In genomic region chr2:167271941-167272340, GRCh38 we compare ENCODE assay signal across 1 cellular context.
TF ChIP-seq lines count a peak whose summit lies in the region.

No MANE protein-coding gene starts in this region.

TF ChIP-seq in GM23338, 12 proteins besides CTCF, POLR2A, EP300 and RAD21 (continued from another document):
- TF ChIP-seq, protein P1, sequence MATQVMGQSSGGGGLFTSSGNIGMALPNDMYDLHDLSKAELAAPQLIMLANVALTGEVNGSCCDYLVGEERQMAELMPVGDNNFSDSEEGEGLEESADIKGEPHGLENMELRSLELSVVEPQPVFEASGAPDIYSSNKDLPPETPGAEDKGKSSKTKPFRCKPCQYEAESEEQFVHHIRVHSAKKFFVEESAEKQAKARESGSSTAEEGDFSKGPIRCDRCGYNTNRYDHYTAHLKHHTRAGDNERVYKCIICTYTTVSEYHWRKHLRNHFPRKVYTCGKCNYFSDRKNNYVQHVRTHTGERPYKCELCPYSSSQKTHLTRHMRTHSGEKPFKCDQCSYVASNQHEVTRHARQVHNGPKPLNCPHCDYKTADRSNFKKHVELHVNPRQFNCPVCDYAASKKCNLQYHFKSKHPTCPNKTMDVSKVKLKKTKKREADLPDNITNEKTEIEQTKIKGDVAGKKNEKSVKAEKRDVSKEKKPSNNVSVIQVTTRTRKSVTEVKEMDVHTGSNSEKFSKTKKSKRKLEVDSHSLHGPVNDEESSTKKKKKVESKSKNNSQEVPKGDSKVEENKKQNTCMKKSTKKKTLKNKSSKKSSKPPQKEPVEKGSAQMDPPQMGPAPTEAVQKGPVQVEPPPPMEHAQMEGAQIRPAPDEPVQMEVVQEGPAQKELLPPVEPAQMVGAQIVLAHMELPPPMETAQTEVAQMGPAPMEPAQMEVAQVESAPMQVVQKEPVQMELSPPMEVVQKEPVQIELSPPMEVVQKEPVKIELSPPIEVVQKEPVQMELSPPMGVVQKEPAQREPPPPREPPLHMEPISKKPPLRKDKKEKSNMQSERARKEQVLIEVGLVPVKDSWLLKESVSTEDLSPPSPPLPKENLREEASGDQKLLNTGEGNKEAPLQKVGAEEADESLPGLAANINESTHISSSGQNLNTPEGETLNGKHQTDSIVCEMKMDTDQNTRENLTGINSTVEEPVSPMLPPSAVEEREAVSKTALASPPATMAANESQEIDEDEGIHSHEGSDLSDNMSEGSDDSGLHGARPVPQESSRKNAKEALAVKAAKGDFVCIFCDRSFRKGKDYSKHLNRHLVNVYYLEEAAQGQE (IDR thresholded peaks at IDR 0.05; ENCODE audit: unreplicated experiment), result no peak
- TF ChIP-seq EZH2phosphoT487 (IDR thresholded peaks at IDR 0.05; ENCODE audit: unreplicated experiment) (no peak), STAT1 (IDR thresholded peaks at IDR 0.05; ENCODE audit: unreplicated experiment) (no peak), NANOG (IDR thresholded peaks at IDR 0.05; ENCODE audit: borderline replicate concordance) (no peak), CREB1 (CRISPR knock-in tag; IDR thresholded peaks at IDR 0.05; ENCODE audit: low read depth) (no peak), ZNF114 (CRISPR knock-in tag; IDR thresholded peaks at IDR 0.05) (no peak), ZNF331 (CRISPR knock-in tag; IDR thresholded peaks at IDR 0.05; ENCODE audit: low read depth) (no peak), ETS1 (IDR thresholded peaks at IDR 0.05) (no peak)
- TF ChIP-seq, protein P2, sequence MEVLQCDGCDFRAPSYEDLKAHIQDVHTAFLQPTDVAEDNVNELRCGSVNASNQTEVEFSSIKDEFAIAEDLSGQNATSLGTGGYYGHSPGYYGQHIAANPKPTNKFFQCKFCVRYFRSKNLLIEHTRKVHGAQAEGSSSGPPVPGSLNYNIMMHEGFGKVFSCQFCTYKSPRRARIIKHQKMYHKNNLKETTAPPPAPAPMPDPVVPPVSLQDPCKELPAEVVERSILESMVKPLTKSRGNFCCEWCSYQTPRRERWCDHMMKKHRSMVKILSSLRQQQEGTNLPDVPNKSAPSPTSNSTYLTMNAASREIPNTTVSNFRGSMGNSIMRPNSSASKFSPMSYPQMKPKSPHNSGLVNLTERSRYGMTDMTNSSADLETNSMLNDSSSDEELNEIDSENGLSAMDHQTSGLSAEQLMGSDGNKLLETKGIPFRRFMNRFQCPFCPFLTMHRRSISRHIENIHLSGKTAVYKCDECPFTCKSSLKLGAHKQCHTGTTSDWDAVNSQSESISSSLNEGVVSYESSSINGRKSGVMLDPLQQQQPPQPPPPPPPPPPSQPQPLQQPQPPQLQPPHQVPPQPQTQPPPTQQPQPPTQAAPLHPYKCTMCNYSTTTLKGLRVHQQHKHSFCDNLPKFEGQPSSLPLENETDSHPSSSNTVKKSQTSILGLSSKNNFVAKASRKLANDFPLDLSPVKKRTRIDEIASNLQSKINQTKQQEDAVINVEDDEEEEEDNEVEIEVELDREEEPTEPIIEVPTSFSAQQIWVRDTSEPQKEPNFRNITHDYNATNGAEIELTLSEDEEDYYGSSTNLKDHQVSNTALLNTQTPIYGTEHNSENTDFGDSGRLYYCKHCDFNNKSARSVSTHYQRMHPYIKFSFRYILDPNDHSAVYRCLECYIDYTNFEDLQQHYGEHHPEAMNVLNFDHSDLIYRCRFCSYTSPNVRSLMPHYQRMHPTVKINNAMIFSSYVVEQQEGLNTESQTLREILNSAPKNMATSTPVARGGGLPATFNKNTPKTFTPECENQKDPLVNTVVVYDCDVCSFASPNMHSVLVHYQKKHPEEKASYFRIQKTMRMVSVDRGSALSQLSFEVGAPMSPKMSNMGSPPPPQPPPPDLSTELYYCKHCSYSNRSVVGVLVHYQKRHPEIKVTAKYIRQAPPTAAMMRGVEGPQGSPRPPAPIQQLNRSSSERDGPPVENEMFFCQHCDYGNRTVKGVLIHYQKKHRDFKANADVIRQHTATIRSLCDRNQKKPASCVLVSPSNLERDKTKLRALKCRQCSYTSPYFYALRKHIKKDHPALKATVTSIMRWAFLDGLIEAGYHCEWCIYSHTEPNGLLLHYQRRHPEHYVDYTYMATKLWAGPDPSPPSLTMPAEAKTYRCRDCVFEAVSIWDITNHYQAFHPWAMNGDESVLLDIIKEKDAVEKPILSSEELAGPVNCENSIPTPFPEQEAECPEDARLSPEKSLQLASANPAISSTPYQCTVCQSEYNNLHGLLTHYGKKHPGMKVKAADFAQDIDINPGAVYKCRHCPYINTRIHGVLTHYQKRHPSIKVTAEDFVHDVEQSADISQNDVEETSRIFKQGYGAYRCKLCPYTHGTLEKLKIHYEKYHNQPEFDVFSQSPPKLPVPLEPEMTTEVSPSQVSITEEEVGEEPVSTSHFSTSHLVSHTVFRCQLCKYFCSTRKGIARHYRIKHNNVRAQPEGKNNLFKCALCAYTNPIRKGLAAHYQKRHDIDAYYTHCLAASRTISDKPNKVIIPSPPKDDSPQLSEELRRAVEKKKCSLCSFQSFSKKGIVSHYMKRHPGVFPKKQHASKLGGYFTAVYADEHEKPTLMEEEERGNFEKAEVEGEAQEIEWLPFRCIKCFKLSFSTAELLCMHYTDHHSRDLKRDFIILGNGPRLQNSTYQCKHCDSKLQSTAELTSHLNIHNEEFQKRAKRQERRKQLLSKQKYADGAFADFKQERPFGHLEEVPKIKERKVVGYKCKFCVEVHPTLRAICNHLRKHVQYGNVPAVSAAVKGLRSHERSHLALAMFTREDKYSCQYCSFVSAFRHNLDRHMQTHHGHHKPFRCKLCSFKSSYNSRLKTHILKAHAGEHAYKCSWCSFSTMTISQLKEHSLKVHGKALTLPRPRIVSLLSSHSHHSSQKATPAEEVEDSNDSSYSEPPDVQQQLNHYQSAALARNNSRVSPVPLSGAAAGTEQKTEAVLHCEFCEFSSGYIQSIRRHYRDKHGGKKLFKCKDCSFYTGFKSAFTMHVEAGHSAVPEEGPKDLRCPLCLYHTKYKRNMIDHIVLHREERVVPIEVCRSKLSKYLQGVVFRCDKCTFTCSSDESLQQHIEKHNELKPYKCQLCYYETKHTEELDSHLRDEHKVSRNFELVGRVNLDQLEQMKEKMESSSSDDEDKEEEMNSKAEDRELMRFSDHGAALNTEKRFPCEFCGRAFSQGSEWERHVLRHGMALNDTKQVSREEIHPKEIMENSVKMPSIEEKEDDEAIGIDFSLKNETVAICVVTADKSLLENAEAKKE (CRISPR knock-in tag; IDR thresholded peaks at IDR 0.05), result no peak
